30 cellular contexts compared by ENCODE assay signal in genomic region chrX:41728125-41728524, GRCh38. TPM values are rescaled to one million over a fixed set of nuclear protein-coding genes. Genes with fewer than 3 reads are reported as not detected.
"Had no signal": no experiment of that assay in that cellular context is flagged by ENCODE, and none has a peak within 500 bp of the region (broad histone marks: within the 10 kb centered on the region; RNA-seq: fewer than 3 reads in every experiment).

No MANE protein-coding gene starts in this region.

- H3K9me3 ChIP-seq: esophagus squamous epithelium, heart right ventricle, prostate gland, sigmoid colon, testis, tibial artery had no signal

- H3K36me3 Mint-ChIP-seq: memory B cell; stimulated activated memory B cell treated with anti-CD40 and anti-IgM and Interleukin-4, amounts not matched to agents 10 μg/mL and 1 μg/mL and 100 μg/mL, for 72 hours had no signal

- ATAC-seq: effector memory CD8-positive, alpha-beta T cell; heart right ventricle; left lobe of liver; natural killer cell; right cardiac atrium; stimulated activated memory B cell treated with anti-CD40 and anti-IgM and Interleukin-4, amounts not matched to agents 10 μg/mL and 1 μg/mL and 100 μg/mL, for 72 hours; stimulated activated naive CD8-positive, alpha-beta T cell treated with anti-CD3 and anti-CD28 coated beads, Interleukin-15, Interleukin-2, amounts not matched to agents 100 U/mL and 50 U/mL, for 24 hours had no signal

- H3K4me3 ChIP-seq: esophagus squamous epithelium, heart right ventricle, lung, prostate gland, sigmoid colon, testis, tibial artery had no signal

- DNase-seq: cortex of kidney; effector memory CD8-positive, alpha-beta T cell; erythroblast; esophagus squamous epithelium; foreskin melanocyte; glutamatergic neuron; heart right ventricle; hippocampal formation; immature natural killer cell; kidney; natural killer cell; right cardiac atrium; sigmoid colon; stimulated activated CD4-positive, alpha-beta T cell treated with anti-CD3 and anti-CD28 coated beads, Interleukin-2, amount 100 ng/mL, for 24 hours; stimulated activated CD4-positive, alpha-beta T cell treated with anti-CD3 and anti-CD28 coated beads, Interleukin-4, amount 100 ng/mL, for 24 hours; stimulated activated naive CD8-positive, alpha-beta T cell treated with anti-CD3 and anti-CD28 coated beads, Interleukin-15, Interleukin-2, amounts not matched to agents 100 U/mL and 50 U/mL, for 24 hours; substantia nigra; testis; tibial artery had no signal

- H3K27me3 ChIP-seq: esophagus squamous epithelium, sigmoid colon, testis, tibial artery had no signal

- H3K27me3 Mint-ChIP-seq: effector memory CD8-positive, alpha-beta T cell; memory B cell; stimulated activated memory B cell treated with anti-CD40 and anti-IgM and Interleukin-4, amounts not matched to agents 10 μg/mL and 1 μg/mL and 100 μg/mL, for 72 hours; type B pancreatic cell had no signal

- H3K4me3 Mint-ChIP-seq: effector memory CD8-positive, alpha-beta T cell; immature natural killer cell; memory B cell; natural killer cell; stimulated activated memory B cell treated with anti-CD40 and anti-IgM and Interleukin-4, amounts not matched to agents 10 μg/mL and 1 μg/mL and 100 μg/mL, for 72 hours; type B pancreatic cell had no signal

- FAIRE-seq: kidney had no signal

- H3K36me3 ChIP-seq: esophagus squamous epithelium, heart right ventricle, prostate gland, sigmoid colon, tibial artery had no signal

- H3K27ac Mint-ChIP-seq: effector memory CD8-positive, alpha-beta T cell; immature natural killer cell; memory B cell; natural killer cell; stimulated activated memory B cell treated with anti-CD40 and anti-IgM and Interleukin-4, amounts not matched to agents 10 μg/mL and 1 μg/mL and 100 μg/mL, for 72 hours; type B pancreatic cell had no signal

- H3K27ac ChIP-seq: esophagus squamous epithelium, heart right ventricle, parathyroid adenoma, prostate gland, sigmoid colon, testis, tibial artery had no signal

- H3K4me1 ChIP-seq: esophagus squamous epithelium, parathyroid adenoma, prostate gland, sigmoid colon, testis, tibial artery had no signal

- H3K9me3 Mint-ChIP-seq: effector memory CD8-positive, alpha-beta T cell; immature natural killer cell; memory B cell; natural killer cell; stimulated activated memory B cell treated with anti-CD40 and anti-IgM and Interleukin-4, amounts not matched to agents 10 μg/mL and 1 μg/mL and 100 μg/mL, for 72 hours had no signal

RNA-seq across cellular contexts. Expression of gene GPR82, which starts 4.1 kb away (rescaled TPM):
- total RNA-seq: dermis microvascular lymphatic vessel endothelial cell, renal cortical epithelial cell, skeletal muscle tissue had no signal
- polyA plus RNA-seq: neural cell had no signal

RNA-seq across cellular contexts. Expression of gene GPR34, which starts 39.4 kb away (rescaled TPM):
- total RNA-seq: dermis microvascular lymphatic vessel endothelial cell, renal cortical epithelial cell had no signal
- polyA plus RNA-seq: neural cell had no signal
